19 cellular contexts compared by ENCODE assay signal in the genomic region with DNA sequence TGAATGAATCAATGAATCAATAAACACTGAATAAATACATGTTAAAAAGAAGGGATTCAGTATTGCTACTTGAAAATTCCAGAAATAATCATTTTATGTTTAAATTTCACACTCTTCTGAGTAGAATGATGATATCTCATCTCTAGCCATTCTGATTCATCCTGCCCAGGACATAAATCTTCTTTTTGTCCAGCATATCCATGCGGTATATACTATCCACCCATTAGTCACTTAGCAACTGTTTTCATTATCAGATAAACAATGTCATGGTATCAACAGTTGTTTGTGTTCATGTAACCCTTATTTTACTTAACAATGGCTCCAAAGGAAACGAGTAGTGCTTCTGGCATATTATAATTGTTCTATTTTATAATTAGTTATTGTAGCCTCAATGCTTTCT.
DNase-seq lines count a peak whose midpoint lies in the region; ATAC-seq and TF ChIP-seq lines count a peak whose summit lies in the region.
"Had no signal": no experiment of that assay in that cellular context is flagged by ENCODE, and none has a peak within 500 bp of the region (broad histone marks: within the 10 kb centered on the region; RNA-seq: fewer than 3 reads in every experiment).

No MANE protein-coding gene starts in this region.

- H3K4me3 ChIP-seq in mammary epithelial cell (replicated peaks in 1 of 3; ENCODE audit: insufficient read depth in 1 of 3, low read depth in 2 of 3, low read length in 3 of 3) (no peak overlapping the region), breast epithelium (no peak overlapping the region)
- H3K4me3 ChIP-seq: SJSA1 had no signal

- no peaks in the 10 kb centered on the region for H3K36me3 ChIP-seq in mammary epithelial cell (ENCODE audit: insufficient read depth, low read length)
- H3K36me3 ChIP-seq in breast epithelium: no peaks in the 10 kb centered on the region
- H3K36me3 ChIP-seq: SJSA1 had no signal

- no peak overlapping the region for H2AFZ ChIP-seq in mammary epithelial cell (ENCODE audit: low read depth, low read length)

- CTCF ChIA-PET in mammary epithelial cell (lab: Charles Lee; ENCODE audit: low non-redundant PET): no interaction called here

- no TSS peak for BruUV-seq in mammary epithelial cell (replicated peaks; lab: Mats Ljungman, UMichigan)

- in situ Hi-C loops in mammary epithelial cell (cut with MboI; ENCODE audit: low sequenced_read_pairs in 2 of 2): no loop called here

- peak; percentile 18 for DNase-seq in mammary epithelial cell
- no peak for DNase-seq in breast epithelium (ENCODE audit: low spot score in 2 of 2)
- peak; percentile 93 for DNase-seq in NCI-H748 (lab: John Stamatoyannopoulos, UW; ENCODE audit: unreplicated experiment)
- DNase-seq in epithelial cell of prostate (ENCODE audit: low read depth, low spot score): peak; percentile 5
- no peak for DNase-seq in effector memory CD8-positive, alpha-beta T cell
- no peak for DNase-seq in activated CD8-positive, alpha-beta memory T cell treated with anti-CD3 and anti-CD28 coated beads for 24 hours
- no peak for DNase-seq in nucleus accumbens (lab: John Stamatoyannopoulos, UW)
- DNase-seq: ACHN; AML-193; DMS53; H9; Karpas-422; MM.1S; NCI-H2029; NCI-H345; NCI-H526; NK-92 treated with Interleukin-12 subunit alpha and Interleukin-12 subunit beta, amount 100 ng/mL, for 24 hours had no signal

- H3K36me3 Mint-ChIP-seq in effector memory CD8-positive, alpha-beta T cell (ENCODE audit: insufficient read depth): no peaks in the 10 kb centered on the region
- H3K36me3 Mint-ChIP-seq: CD14-positive monocyte had no signal

- no peak for ATAC-seq in effector memory CD8-positive, alpha-beta T cell (replicated peaks)

- peaks cover 12 to 13% of the 10 kb centered on the region in 2 donors for H3K9me3 Mint-ChIP-seq in effector memory CD8-positive, alpha-beta T cell

- H3K27ac ChIP-seq in mammary epithelial cell (ENCODE audit: insufficient read depth, low read depth, low read length) (no peak overlapping the region), breast epithelium (no peak overlapping the region), epithelial cell of prostate (no peak overlapping the region)
- H3K27ac ChIP-seq: SJSA1 had no signal

- dilution Hi-C loops in mammary epithelial cell (cut with HindIII; ENCODE audit: low sequenced_read_pairs): no loop called here

- H3K9ac ChIP-seq in mammary epithelial cell (ENCODE audit: insufficient read depth, low read length): no peak overlapping the region

- TF ChIP-seq POLR2A in breast epithelium (IDR thresholded peaks at IDR 0.05): no peak

- TF ChIP-seq CTCF in mammary epithelial cell (conservative IDR thresholded peaks at IDR 0.05 in 1 of 2, IDR thresholded peaks at IDR 0.05 in 1 of 2; ENCODE audit: extremely low read depth in 1 of 2, insufficient read depth in 1 of 2, low read depth in 1 of 2, low read length in 2 of 2): no peak
- no peak for TF ChIP-seq CTCF in breast epithelium (IDR thresholded peaks at IDR 0.05)

- no peaks in the 10 kb centered on the region for H4K20me1 ChIP-seq in mammary epithelial cell (ENCODE audit: insufficient read depth, low read length)

- no peak overlapping the region for H3K4me2 ChIP-seq in mammary epithelial cell (ENCODE audit: insufficient read depth, low read depth, low read length)

- H3K27me3 Mint-ChIP-seq in effector memory CD8-positive, alpha-beta T cell: no peaks in the 10 kb centered on the region

- H3K4me1 ChIP-seq in mammary epithelial cell (ENCODE audit: insufficient read depth, low read length): no peaks in the 10 kb centered on the region
- no peaks in the 10 kb centered on the region for H3K4me1 ChIP-seq in breast epithelium
- H3K4me1 ChIP-seq: SJSA1 had no signal

- no peak overlapping the region for H3K4me3 Mint-ChIP-seq in effector memory CD8-positive, alpha-beta T cell
- H3K4me3 Mint-ChIP-seq: CD14-positive monocyte, H9 had no signal

- no peaks in the 10 kb centered on the region for H3K79me2 ChIP-seq in mammary epithelial cell (ENCODE audit: insufficient read depth, low read length)

- H3K27ac Mint-ChIP-seq in effector memory CD8-positive, alpha-beta T cell: no peak overlapping the region
- H3K27ac Mint-ChIP-seq: CD14-positive monocyte, H9 had no signal

- H3K9me3 ChIP-seq in mammary epithelial cell (replicated peaks; ENCODE audit: insufficient read depth, low read length) (no peaks in the 10 kb centered on the region), breast epithelium (peaks cover 16 to 17% of the 10 kb centered on the region in 2 donors)
- H3K9me3 ChIP-seq: SJSA1 had no signal

- 49% methylated on average over 2 of the region's 2 CpGs for WGBS in mammary epithelial cell (ENCODE audit: low coverage, missing lambda C conversion rate)

- H3K27me3 ChIP-seq in mammary epithelial cell (ENCODE audit: insufficient read depth, low read length): no peaks in the 10 kb centered on the region
- H3K27me3 ChIP-seq in breast epithelium: no peaks in the 10 kb centered on the region
- H3K27me3 ChIP-seq: SJSA1 had no signal

- no peaks in the 10 kb centered on the region for H3K4me1 Mint-ChIP-seq in effector memory CD8-positive, alpha-beta T cell (ENCODE audit: low read depth in 2 of 2)
- H3K4me1 Mint-ChIP-seq: CD14-positive monocyte, H9 had no signal

- intact Hi-C loops in mammary epithelial cell (cut with micrococcal nuclease): no loop called here
- intact Hi-C loops in breast epithelium (cut with DNase I; ENCODE audit: low total_unique reads): no loop called here

Comparison
In these comparisons a context has a peak if more than half of its experiments do, and no peak if none do; other contexts are left out.
1. DNase-seq: peak in mammary epithelial cell (single experiment), NCI-H748 (single experiment) and epithelial cell of prostate (single experiment); none in breast epithelium (0 of 2), effector memory CD8-positive, alpha-beta T cell (0 of 3), activated CD8-positive, alpha-beta memory T cell treated with anti-CD3 and anti-CD28 coated beads for 24 hours (single experiment) and nucleus accumbens (0 of 56).